22 cellular contexts compared by ENCODE assay signal in the genomic region with DNA sequence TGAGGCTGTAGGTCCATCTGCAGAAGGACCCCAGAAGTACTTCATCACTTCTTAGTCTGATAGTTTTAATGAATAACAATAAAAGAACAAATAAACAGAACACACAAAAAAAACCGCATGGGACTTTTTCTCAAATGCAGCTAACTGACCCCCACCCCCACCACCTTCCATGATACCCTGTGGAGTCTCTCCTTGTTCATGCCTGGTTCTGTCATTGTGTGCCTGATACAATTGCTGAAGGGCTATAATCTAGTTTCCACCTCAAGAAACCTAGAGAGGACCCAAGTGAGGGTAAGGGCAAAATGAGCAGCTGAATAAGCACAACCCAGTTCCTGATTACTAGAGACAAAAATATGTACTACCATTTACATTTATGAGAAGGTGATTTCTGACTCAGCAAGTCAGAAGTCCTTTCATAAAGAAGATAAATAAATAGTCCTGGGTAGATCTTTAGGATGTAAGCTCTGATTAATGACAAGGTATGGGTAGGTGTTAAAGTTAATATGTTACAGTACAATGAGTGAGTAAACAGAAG.
DNase-seq lines count a peak whose midpoint lies in the region; ATAC-seq, FAIRE-seq and TF ChIP-seq lines count a peak whose summit lies in the region.
"Had no signal": no experiment of that assay in that cellular context is flagged by ENCODE, and none has a peak within 500 bp of the region (broad histone marks: within the 10 kb centered on the region; RNA-seq: fewer than 3 reads in every experiment).

No MANE protein-coding gene starts in this region.

- no peaks in the 10 kb centered on the region for H3K79me2 ChIP-seq in OCI-LY7 (ENCODE audit: insufficient read depth, low read depth, low read length)

- peak overlapping the region; percentile 0; the same call in 1 of the 2 replicates for H2AFZ ChIP-seq in OCI-LY7 (ENCODE audit: low read length)
- H2AFZ ChIP-seq: GM23248 had no signal

- no TSS peak for BruUV-seq in OCI-LY7 (replicated peaks; lab: Mats Ljungman, UMichigan)

- FAIRE-seq in D721Med (lab: Jason Lieb, UNC): peak; percentile 77
- FAIRE-seq: A204.1, HepG2 had no signal

- H4K20me1 ChIP-seq in OCI-LY7 (ENCODE audit: insufficient read depth, low read length): no peaks in the 10 kb centered on the region
- H4K20me1 ChIP-seq: BLaER1 had no signal

- H3K9me3 ChIP-seq in OCI-LY7 (ENCODE audit: low read length): peaks cover 26% of the 10 kb centered on the region
- H3K9me3 ChIP-seq in esophagus squamous epithelium: peaks cover 0 to 15% (median 0%) of the 10 kb centered on the region in 3 donors
- H3K9me3 ChIP-seq: SJCRH30 had no signal

- intact Hi-C loops in OCI-LY7 (cut with micrococcal nuclease; ENCODE audit: unreplicated experiment) (no loop called here), esophagus squamous epithelium (cut with DNase I) (no loop called here)

- TF ChIP-seq CTCF in D721Med (IDR thresholded peaks at IDR 0.05; ENCODE audit: insufficient read depth, missing control alignments): no peak
- TF ChIP-seq CTCF in OCI-LY7 (conservative IDR thresholded peaks at IDR 0.05; ENCODE audit: low read length): no peak
- TF ChIP-seq CTCF in esophagus squamous epithelium (IDR thresholded peaks at IDR 0.05): no peak

- no peaks in the 10 kb centered on the region for H3K4me1 ChIP-seq in OCI-LY7 (ENCODE audit: insufficient read depth, low read length, poor library complexity, severe bottlenecking)
- no peaks in the 10 kb centered on the region for H3K4me1 ChIP-seq in esophagus squamous epithelium
- H3K4me1 ChIP-seq: BLaER1, SJCRH30 had no signal

- no peaks in the 10 kb centered on the region for H3K27me3 ChIP-seq in esophagus squamous epithelium
- H3K27me3 ChIP-seq: BLaER1, SJCRH30 had no signal

- no peak for ATAC-seq in GM19395 (IDR thresholded peaks at IDR 0.05; ENCODE audit: unreplicated experiment)
- ATAC-seq: CD8-positive, alpha-beta T cell; HepG2 had no signal

- no peak for DNase-seq in D721Med (ENCODE audit: insufficient read length, low spot score)
- DNase-seq in HCEC 1CT: peak; percentile 43
- no peak for DNase-seq in OCI-LY7 (ENCODE audit: low spot score)
- peak; percentile 33 for DNase-seq in epithelial cell of prostate (ENCODE audit: low read depth, low spot score)
- DNase-seq in activated CD4-positive, alpha-beta T cell treated with anti-CD3 and anti-CD28 coated beads, Interleukin-2, amount 50 U/mL, for 4 hours: no peak
- DNase-seq in NOMO-1 treated with DMSO at 0.1 percent for 48 hours (lab: John Stamatoyannopoulos, UW; ENCODE audit: unreplicated experiment): no peak
- no peak for DNase-seq in esophagus squamous epithelium (lab: John Stamatoyannopoulos, UW)
- DNase-seq: CD8-positive, alpha-beta T cell; GM23248; KG1; NCI-H1048; NCI-H1694; NCI-H2107; NCI-H2227 treated with DMSO at 0.1 percent for 48 hours; NCI-H524; OCI-M1; RPMI8226; SJCRH30 had no signal

- H3K4me2 ChIP-seq in OCI-LY7 (ENCODE audit: low read length): no peak overlapping the region
- H3K4me2 ChIP-seq: BLaER1 had no signal

- WGBS in esophagus squamous epithelium, 2 donors: 40 to 54% methylated on average over 1 of the region's 1 CpG

- no peaks in the 10 kb centered on the region for H3K9me2 ChIP-seq in OCI-LY7 (ENCODE audit: insufficient read depth, low read length)

- CTCF ChIA-PET in OCI-LY7 (lab: Charles Lee; ENCODE audit: unreplicated experiment): interaction anchor here (0.8 kb wide), 1 partner anchor 94 kb away, joined by 3 read pairs; no protein-coding TSS in a partner anchor

- TF ChIP-seq POLR2A in esophagus squamous epithelium (IDR thresholded peaks at IDR 0.05): no peak

- POLR2A ChIA-PET in OCI-LY7 (lab: Charles Lee): interaction anchor here (0.6 to 2.4 kb wide), 10 partner anchors 10 to 530 kb away, joined by 3 to 15 read pairs (median 4); no protein-coding TSS in a partner anchor

- H3K27ac ChIP-seq in OCI-LY7 (ENCODE audit: low read depth, low read length, poor library complexity, severe bottlenecking) (no peak overlapping the region), epithelial cell of prostate (no peak overlapping the region), esophagus squamous epithelium (no peak overlapping the region)
- H3K27ac ChIP-seq: BLaER1, GM23248, SJCRH30 had no signal

- H3K36me3 ChIP-seq in OCI-LY7 (ENCODE audit: insufficient read depth, low read length): no peaks in the 10 kb centered on the region; the same call in 1 of the 2 replicates
- no peaks in the 10 kb centered on the region for H3K36me3 ChIP-seq in esophagus squamous epithelium
- H3K36me3 ChIP-seq: BLaER1, SJCRH30 had no signal

- H3K4me3 ChIP-seq in OCI-LY7 (ENCODE audit: low read depth, low read length, poor library complexity, severe bottlenecking): no peak overlapping the region
- H3K4me3 ChIP-seq in esophagus squamous epithelium: no peak overlapping the region
- H3K4me3 ChIP-seq: BLaER1, GM23248, SJCRH30 had no signal

Comparison
In these comparisons a context has a peak if more than half of its experiments do, and no peak if none do; other contexts are left out.
1. DNase-seq: peak in HCEC 1CT (single experiment) and epithelial cell of prostate (single experiment); none in D721Med (single experiment), OCI-LY7 (single experiment), activated CD4-positive, alpha-beta T cell treated with anti-CD3 and anti-CD28 coated beads, Interleukin-2, amount 50 U/mL, for 4 hours (0 of 2), NOMO-1 treated with DMSO at 0.1 percent for 48 hours (single experiment) and esophagus squamous epithelium (single experiment).